In genomic region chr9:74888449-74888848, GRCh38 we compare ENCODE assay signal across 2 cellular contexts. TPM values are rescaled to one million over a fixed set of nuclear protein-coding genes. Genes with fewer than 3 reads are reported as not detected.
"Had no signal": no experiment of that assay in that cellular context is flagged by ENCODE, and none has a peak within 500 bp of the region (broad histone marks: within the 10 kb centered on the region; RNA-seq: fewer than 3 reads in every experiment).

No MANE protein-coding gene starts in this region.

RNA-seq across cellular contexts. Expression of gene TRPM6, which starts 0.7 kb away (rescaled TPM):
- total RNA-seq: activated CD8-positive, alpha-beta T cell treated with anti-CD3 and anti-CD28 coated beads for 36 hours; OCI-LY7 had no signal
